In the genomic region with DNA sequence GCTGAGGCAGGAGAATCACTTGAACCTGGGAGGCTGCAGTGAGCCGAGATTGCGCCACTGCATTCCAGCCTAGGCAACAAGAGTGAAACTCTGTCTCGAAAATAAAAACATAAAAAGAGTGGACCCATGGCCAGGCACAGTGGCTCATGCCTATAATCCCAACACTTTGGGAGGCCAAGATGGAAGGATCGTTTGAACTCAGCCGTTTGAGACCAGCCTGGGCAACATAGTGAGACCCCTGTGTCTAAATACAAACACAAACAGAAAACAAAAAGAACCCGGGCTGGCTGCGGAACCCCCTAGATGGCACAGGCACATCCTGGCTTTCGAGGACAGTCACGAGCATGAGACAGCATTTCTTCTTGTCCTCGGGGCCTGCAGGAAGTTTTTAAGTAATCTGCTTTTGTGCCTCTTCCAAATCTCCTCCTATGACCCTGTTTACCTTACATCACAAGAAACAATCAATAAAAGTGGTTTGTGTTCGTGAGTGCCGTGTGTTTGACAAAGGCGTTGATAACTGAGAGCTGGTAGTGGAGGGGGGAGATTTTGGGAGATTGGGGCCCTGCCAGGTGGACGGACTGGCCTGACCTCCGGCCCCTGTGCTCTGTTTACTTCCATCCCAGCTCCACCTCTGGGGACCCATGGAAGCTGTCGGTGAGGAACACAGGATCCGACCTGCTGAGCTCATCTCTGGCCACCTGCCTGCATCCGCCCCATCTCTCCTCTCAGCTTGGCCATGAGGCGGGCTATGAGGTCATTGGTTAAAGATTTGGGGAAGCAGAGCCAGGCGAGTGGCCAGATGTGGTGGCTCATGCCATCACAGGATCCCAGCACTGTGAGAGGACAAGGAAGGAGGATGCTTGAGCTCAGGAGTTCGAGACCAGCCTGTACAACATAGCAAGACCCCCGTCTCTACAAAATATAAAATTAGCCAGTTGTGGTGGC, we compare ENCODE assay signal across 8 cellular contexts. TPM values are rescaled to one million over a fixed set of nuclear protein-coding genes. Genes with fewer than 3 reads are reported as not detected.
DNase-seq lines count a peak whose midpoint lies in the region; ATAC-seq and TF ChIP-seq lines count a peak whose summit lies in the region.

No MANE protein-coding gene starts in this region.

- no peaks in the 10 kb centered on the region for H3K9me3 ChIP-seq in gastroesophageal sphincter
- no peaks in the 10 kb centered on the region for H3K9me3 ChIP-seq in gastrocnemius medialis

- TF ChIP-seq CTCF in gastroesophageal sphincter (IDR thresholded peaks at IDR 0.05) (no peak), gastrocnemius medialis (IDR thresholded peaks at IDR 0.05 in 4 of 5, conservative IDR thresholded peaks at IDR 0.05 in 1 of 5) (no peak)
- TF ChIP-seq CTCF in activated CD8-positive, alpha-beta T cell treated with anti-CD3 and anti-CD28 coated beads for 36 hours (IDR thresholded peaks at IDR 0.05): no peak

- peaks cover 0 to 27% (median 0%) of the 10 kb centered on the region in 3 donors for H3K4me1 ChIP-seq in gastroesophageal sphincter
- H3K4me1 ChIP-seq in gastrocnemius medialis: peaks cover 10 to 14% of the 10 kb centered on the region in 2 donors

- H3K4me3 ChIP-seq in gastroesophageal sphincter: no peak overlapping the region
- no peak overlapping the region for H3K4me3 ChIP-seq in gastrocnemius medialis

- TF ChIP-seq POLR2A in gastroesophageal sphincter (IDR thresholded peaks at IDR 0.05): no peak
- no peak for TF ChIP-seq POLR2A in gastrocnemius medialis (IDR thresholded peaks at IDR 0.05)

- no peaks in the 10 kb centered on the region for H3K36me3 Mint-ChIP-seq in activated CD8-positive, alpha-beta T cell treated with anti-CD3 and anti-CD28 coated beads for 36 hours (ENCODE audit: low read depth)

- H3K27me3 ChIP-seq in gastroesophageal sphincter: peaks cover 33% of the 10 kb centered on the region
- peaks cover 0 to 2% (median 0%) of the 10 kb centered on the region in 3 donors for H3K27me3 ChIP-seq in gastrocnemius medialis

- H3K36me3 ChIP-seq in gastroesophageal sphincter (no peaks in the 10 kb centered on the region), gastrocnemius medialis (no peaks in the 10 kb centered on the region)

- CTCF ChIA-PET in activated CD8-positive, alpha-beta T cell treated with anti-CD3 and anti-CD28 coated beads for 36 hours (lab: Charles Lee): interaction anchor here (0.8 to 3.1 kb wide), 4 partner anchors 9 to 170 kb away, joined by 3 to 15 read pairs (median 4); no protein-coding TSS in a partner anchor

- H3K9me3 Mint-ChIP-seq in activated CD8-positive, alpha-beta T cell treated with anti-CD3 and anti-CD28 coated beads for 36 hours: no peaks in the 10 kb centered on the region

- peaks cover 9% of the 10 kb centered on the region for H3K27me3 Mint-ChIP-seq in activated CD8-positive, alpha-beta T cell treated with anti-CD3 and anti-CD28 coated beads for 36 hours

- POLR2A ChIA-PET in activated CD8-positive, alpha-beta T cell treated with anti-CD3 and anti-CD28 coated beads for 36 hours (lab: Charles Lee): interaction anchor here (1.7 kb wide), 1 partner anchor 39 kb away, joined by 3 read pairs; a partner anchor contains a TSS

- DNase-seq in H4 (ENCODE audit: low spot score) (peak; percentile 99), RPMI8226 (peak; percentile 49), gastrocnemius medialis (peak; percentile 82 to 91)
- DNase-seq in activated CD8-positive, alpha-beta T cell treated with anti-CD3 and anti-CD28 coated beads for 36 hours: no peak

- in situ Hi-C loops in gastrocnemius medialis (cut with MboI; ENCODE audit: low sequenced_read_pairs in 4 of 4): no loop called here

- H3K4me1 Mint-ChIP-seq in activated CD8-positive, alpha-beta T cell treated with anti-CD3 and anti-CD28 coated beads for 36 hours (ENCODE audit: low read depth): no peaks in the 10 kb centered on the region

- WGBS in gastroesophageal sphincter (ENCODE audit: low coverage in 1 of 2), 2 donors: 44 to 49% methylated on average over 13 of the region's 22 CpGs

- no peak overlapping the region for H3K4me3 Mint-ChIP-seq in activated CD8-positive, alpha-beta T cell treated with anti-CD3 and anti-CD28 coated beads for 36 hours

- TF ChIP-seq EP300 in gastroesophageal sphincter (IDR thresholded peaks at IDR 0.05): no peak

- ATAC-seq in gastroesophageal sphincter (peak; percentile 98), gastrocnemius medialis (peak; percentile 88 to 90), HG03097 (IDR thresholded peaks at IDR 0.05; ENCODE audit: low FRiP score, unreplicated experiment) (no peak), HG03139 (IDR thresholded peaks at IDR 0.05; ENCODE audit: unreplicated experiment) (no peak), HG03521 (IDR thresholded peaks at IDR 0.05; ENCODE audit: unreplicated experiment) (no peak)
- ATAC-seq in activated CD8-positive, alpha-beta T cell treated with anti-CD3 and anti-CD28 coated beads for 36 hours: no peak

- H3K27ac ChIP-seq in gastroesophageal sphincter: peak overlapping the region in 3 of 4 donors; percentile 68 to 77 (median 74)
- H3K27ac ChIP-seq in gastrocnemius medialis: peak overlapping the region; percentile 69 to 79 (median 70)

- intact Hi-C loops in gastrocnemius medialis (cut with DNase I; ENCODE audit: low total_unique reads): no loop called here
- intact Hi-C loops in activated CD8-positive, alpha-beta T cell treated with anti-CD3 and anti-CD28 coated beads for 36 hours (cut with micrococcal nuclease): no loop called here

- no peak overlapping the region for H3K27ac Mint-ChIP-seq in activated CD8-positive, alpha-beta T cell treated with anti-CD3 and anti-CD28 coated beads for 36 hours

RNA-seq across cellular contexts. Expression of a gene that starts 5.9 kb away (rescaled TPM):
- 376 and 378 TPM in 2 replicates for total RNA-seq in H4 (2014; rRNA removed; shearing (Covaris generic))
- total RNA-seq in gastroesophageal sphincter (1 to 10 TPM in 3 of 4 donors, under 1 TPM in 1; 0.62 to 3.7 (median 3.0) TPM), gastrocnemius medialis (1 to 10 TPM in 2 of 4 donors, not detected in 2; 1.4 to 2.7 TPM)
- total RNA-seq in activated CD8-positive, alpha-beta T cell treated with anti-CD3 and anti-CD28 coated beads for 36 hours: not detected

RNA-seq across cellular contexts. Expression of a gene that starts 17.3 kb away (rescaled TPM):
- total RNA-seq in H4 (2014; rRNA removed; shearing (Covaris generic)): 0.06 and 0.35 TPM in 2 replicates
- total RNA-seq in gastroesophageal sphincter: 10 to 100 TPM in 1 of 4 donors, 1 to 10 TPM in 3; 1.9 to 19.0 (median 4.8) TPM
- total RNA-seq in gastrocnemius medialis: 1 to 10 TPM in 3 of 4 donors, under 1 TPM in 1; 0.34 to 4.2 (median 2.3) TPM
- not detected for total RNA-seq in activated CD8-positive, alpha-beta T cell treated with anti-CD3 and anti-CD28 coated beads for 36 hours

RNA-seq across cellular contexts. Expression of a gene that starts 39.1 kb away (rescaled TPM):
- 44.6 and 60.9 TPM in 2 replicates for total RNA-seq in H4 (2014; rRNA removed; shearing (Covaris generic))
- total RNA-seq in gastroesophageal sphincter (10 to 100 TPM; 58.4 to 76.2 (median 61.3) TPM), gastrocnemius medialis (10 to 100 TPM; 24.7 to 65.2 (median 44.1) TPM)
- 100 to 1,000 TPM in 1 of 2 experiments, 10 to 100 TPM in 1; 98.2 to 102 TPM for total RNA-seq in activated CD8-positive, alpha-beta T cell treated with anti-CD3 and anti-CD28 coated beads for 36 hours

RNA-seq across cellular contexts. Expression of a gene that starts 39.7 kb away (rescaled TPM):
- 2.9 and 12.1 TPM in 2 replicates for total RNA-seq in H4 (2014; rRNA removed; shearing (Covaris generic))
- 10 to 100 TPM; 15.0 to 38.2 (median 23.1) TPM for total RNA-seq in gastroesophageal sphincter
- total RNA-seq in gastrocnemius medialis: 10 to 100 TPM; 11.7 to 42.3 (median 23.6) TPM
- 10 to 100 TPM; 21.7 to 23.9 TPM for total RNA-seq in activated CD8-positive, alpha-beta T cell treated with anti-CD3 and anti-CD28 coated beads for 36 hours

RNA-seq across cellular contexts. Expression of a gene that starts 57.2 kb away (rescaled TPM):
- total RNA-seq in H4 (2014; rRNA removed; shearing (Covaris generic)): 349 and 397 TPM in 2 replicates
- total RNA-seq in gastroesophageal sphincter: 100 to 1,000 TPM in 1 of 4 donors, 10 to 100 TPM in 3; 81.2 to 116 (median 94.5) TPM
- 100 to 1,000 TPM; 122 to 294 (median 193) TPM for total RNA-seq in gastrocnemius medialis
- 100 to 1,000 TPM; 426 to 433 TPM for total RNA-seq in activated CD8-positive, alpha-beta T cell treated with anti-CD3 and anti-CD28 coated beads for 36 hours

Comparison
In these comparisons a context has a peak if more than half of its experiments do, and no peak if none do; other contexts are left out.
1. ATAC-seq: peak in gastroesophageal sphincter (single experiment) and gastrocnemius medialis (2 of 2); none in activated CD8-positive, alpha-beta T cell treated with anti-CD3 and anti-CD28 coated beads for 36 hours (single experiment), HG03097 (single experiment), HG03139 (single experiment) and HG03521 (single experiment).
2. RNA of a gene that starts 5.9 kb away (total RNA-seq): 376 to 378 TPM in H4; 0.62 to 3.7 TPM in gastroesophageal sphincter, 1.4 to 2.7 TPM in gastrocnemius medialis and not detected in activated CD8-positive, alpha-beta T cell treated with anti-CD3 and anti-CD28 coated beads for 36 hours; every median in the first group is over 10 times any median in the second.